ENCODE assay signal across 8 cellular contexts in genomic region chr7:134513169-134513752, GRCh38. TPM values are rescaled to one million over a fixed set of nuclear protein-coding genes. Genes with fewer than 3 reads are reported as not detected.
DNase-seq lines count a peak whose midpoint lies in the region; ATAC-seq, FAIRE-seq and TF ChIP-seq lines count a peak whose summit lies in the region.

No MANE protein-coding gene starts in this region.

- H2AFZ ChIP-seq in GM12878 (ENCODE audit: control insufficient read depth, low read depth, low read length) = no peak overlapping the region

- POLR2A ChIA-PET in GM12878 (lab: Charles Lee) = no interaction called here

- SMC1A ChIA-PET in GM12878 (lab: Charles Lee; ENCODE audit: uncharacterized antibody, unreplicated experiment) = interaction anchor here (1.3 to 6.7 kb wide), 4 partner anchors 34 to 93 kb away, joined by 3 to 75 read pairs (median 6); partner anchors contain the start of gene AKR1B15

- FAIRE-seq in RCC 7860 (lab: Jason Lieb, UNC) (peak; percentile 69), GM12878 (lab: Jason Lieb, UNC) (peak; percentile 13)

- no peaks in the 10 kb centered on the region for H3K36me3 ChIP-seq in GM12878 (ENCODE audit: control insufficient read depth in 2 of 2, insufficient read depth in 2 of 2, low read length in 1 of 2)
- no peaks in the 10 kb centered on the region for H3K36me3 ChIP-seq in iPS DF 6.9 (ENCODE audit: control insufficient read depth, insufficient read depth, low read length)

- peak; percentile 57 to 78 (median 69) for TF ChIP-seq CTCF in GM12878 (IDR thresholded peaks at IDR 0.05 in 2 of 3, conservative IDR thresholded peaks at IDR 0.05 in 1 of 3; ENCODE audit: control insufficient read depth in 2 of 3, extremely low read depth in 1 of 3, insufficient read depth in 1 of 3, low read depth in 3 of 3, low read length in 3 of 3)

- CTCF ChIA-PET in GM12878 (lab: Yijun Ruan, JAX) = interaction anchor here (1.1 to 7.5 kb wide), 16 partner anchors 11 to 276 kb away, joined by 3 to 129 read pairs (median 6); partner anchors contain the start of genes AKR1B1 and AKR1B15

- H3K9ac ChIP-seq in GM12878 (ENCODE audit: control insufficient read depth, insufficient read depth, low read length) = no peak overlapping the region

- H3K4me3 ChIP-seq in GM12878 = no peak overlapping the region
- H3K4me3 ChIP-seq in iPS DF 6.9 (ENCODE audit: low read length) = no peak overlapping the region

- in situ Hi-C loops in GM12878 (cut with MboI) = loop anchor here (5.0 kb wide), 2 partner anchors 81 to 89 kb away; no protein-coding TSS in a partner anchor

- H3K27me3 ChIP-seq in GM12878 (replicated peaks in 1 of 2; ENCODE audit: control insufficient read depth in 2 of 2, insufficient read depth in 2 of 2, low read length in 1 of 2) = no peaks in the 10 kb centered on the region; a peak in 1 of 4 replicates
- H3K27me3 ChIP-seq in iPS DF 6.9 (ENCODE audit: control insufficient read depth, insufficient read depth, low read length) = no peaks in the 10 kb centered on the region

- H3K79me2 ChIP-seq in GM12878 (ENCODE audit: control insufficient read depth, insufficient read depth, low read length) = no peaks in the 10 kb centered on the region

- no peak overlapping the region for H3K4me2 ChIP-seq in GM12878 (ENCODE audit: control insufficient read depth, insufficient read depth)

- no peak for TF ChIP-seq EP300 in GM12878 (IDR thresholded peaks at IDR 0.05; ENCODE audit: borderline replicate concordance in 1 of 2, control insufficient read depth in 1 of 2, low read depth in 2 of 2, low read length in 2 of 2)

- ATAC-seq in HG03378 (IDR thresholded peaks at IDR 0.05; ENCODE audit: unreplicated experiment) = peak; percentile 46
- peak; percentile 91 for ATAC-seq in GM12878

- TF ChIP-seq RAD21 in GM12878 (IDR thresholded peaks at IDR 0.05; ENCODE audit: insufficient read depth, low read depth, low read length) = peak; percentile 84

- RAD21 ChIA-PET in GM12878 (lab: Charles Lee; ENCODE audit: unreplicated experiment) = interaction anchor here (1.6 to 3.7 kb wide), 3 partner anchors 80 to 95 kb away, joined by 10 to 23 read pairs (median 19); no protein-coding TSS in a partner anchor

- H3K27ac ChIP-seq in GM12878 (ENCODE audit: control insufficient read depth, insufficient read depth) (no peak overlapping the region), iPS DF 6.9 (ENCODE audit: low read length) (no peak overlapping the region)

- TF ChIP-seq POLR2A in GM12878 (IDR thresholded peaks at IDR 0.05; ENCODE audit: low read depth, low read length) = no peak

- H3K9me3 ChIP-seq in GM12878 (replicated peaks; ENCODE audit: control insufficient read depth, insufficient read depth, low read length) = no peaks in the 10 kb centered on the region
- H3K9me3 ChIP-seq in iPS DF 6.9 (ENCODE audit: control insufficient read depth, insufficient read depth, low read length) = no peaks in the 10 kb centered on the region

- BruUV-seq in GM12878 (replicated peaks; lab: Mats Ljungman, UMichigan) = no TSS peak

- H4K20me1 ChIP-seq in GM12878 (ENCODE audit: control insufficient read depth, insufficient read depth) = no peaks in the 10 kb centered on the region

- intact Hi-C loops in GM12878 (cut with micrococcal nuclease; ENCODE audit: unreplicated experiment) = loop anchor here (1.0 to 10.0 kb wide), 3 partner anchors 34 to 432 kb away; partner anchors contain the start of gene AKR1B15

- peak; percentile 45 for DNase-seq in SIG-M5 treated with dmso at 0.1 percent for 504 hours (lab: John Stamatoyannopoulos, UW; ENCODE audit: unreplicated experiment)
- DNase-seq in SIG-M5 (lab: John Stamatoyannopoulos, UW) = no peak
- peak; percentile 53 for DNase-seq in RCC 7860 (ENCODE audit: low spot score)
- peak; percentile 8 for DNase-seq in GM12878 (ENCODE audit: low read depth, low spot score)
- peak; percentile 27 for DNase-seq in iPS DF 6.9 (ENCODE audit: low read depth, low spot score)
- peak; percentile 19 to 30 for DNase-seq in stimulated activated CD4-positive, alpha-beta T cell treated with anti-CD3 and anti-CD28 coated beads, Interleukin-2, amount 100 ng/mL, for 48 hours
- no peak for DNase-seq in effector CD4-positive, alpha-beta T cell

- H3K4me1 ChIP-seq in GM12878 (ENCODE audit: control insufficient read depth, insufficient read depth, low read length) (no peaks in the 10 kb centered on the region), iPS DF 6.9 (ENCODE audit: control insufficient read depth, insufficient read depth, low read length) (no peaks in the 10 kb centered on the region)

- 31% methylated on average over 9 of the region's 9 CpGs for WGBS in GM12878 (ENCODE audit: insufficient coverage, insufficient replicate concordance, low lambda C conversion rate, missing lambda C conversion rate)
- WGBS in iPS DF 6.9 (ENCODE audit: insufficient coverage, insufficient read length) = no CpG with 5 or more reads among the region's 9 CpGs

TF ChIP-seq in GM12878, 131 proteins besides CTCF, POLR2A, EP300 and RAD21:
- peak; percentile 95 for TF ChIP-seq SMC3 (IDR thresholded peaks at IDR 0.05; ENCODE audit: borderline replicate concordance, low read length)
- TF ChIP-seq ASH2L (IDR thresholded peaks at IDR 0.05; ENCODE audit: borderline replicate concordance, low read depth) = no peak

RNA-seq across cellular contexts. Expression of gene AKR1B10, which starts 14.1 kb away (rescaled TPM):
- not detected in 2 replicates for total RNA-seq in GM12878 (2013; cell fraction: nucleolus; rRNA removed)
- not detected in 2 replicates for total RNA-seq in GM12878 (2014; rRNA removed)
- total RNA-seq in GM12878 (2014; rRNA removed; fragmentation: Illumina TruSeq; extraction: Trizol) = not detected in 2 replicates
- 0.48 TPM in 1 of 2 replicates, not detected in the other for total RNA-seq in GM12878 (2021)
- polyA plus RNA-seq in GM12878 (2011; ENCODE audit: low read depth) = not detected
- polyA plus RNA-seq in GM12878 (2011; rRNA removed) = not detected in 2 replicates
- polyA plus RNA-seq in GM12878 (2011; cell fraction: cytosol; rRNA removed) = not detected in 2 replicates
- not detected in 2 replicates for polyA plus RNA-seq in GM12878 (2011; cell fraction: nucleus; rRNA removed)
- not detected in 2 replicates for polyA plus RNA-seq in GM12878 (2012)
- not detected in 2 replicates for polyA plus RNA-seq in GM12878 (2014; fragmentation: Illumina TruSeq; extraction: Trizol)
- not detected for polyA plus RNA-seq in GM12878 (2014; fragmentation: Nextera tagmentation; extraction: Ambion mirVana)
- polyA plus RNA-seq in GM12878 (2014; rRNA removed) = not detected in 2 replicates
- not detected for polyA plus RNA-seq in GM12878 (2016; fragmentation: Nextera tagmentation; extraction: Ambion mirVana)
- not detected in 2 replicates for polyA minus RNA-seq in GM12878 (2011; rRNA and poly(A)+ RNA removed)
- polyA minus RNA-seq in GM12878 (2011; cell fraction: cytosol; rRNA and poly(A)+ RNA removed) = not detected in 2 replicates
- polyA minus RNA-seq in GM12878 (2011; cell fraction: nucleus; rRNA and poly(A)+ RNA removed) = not detected in 2 replicates

RNA-seq across cellular contexts. Expression of gene AKR1B15, which starts 35.6 kb away (rescaled TPM):
- not detected in 2 replicates for total RNA-seq in GM12878 (2013; cell fraction: nucleolus; rRNA removed)
- total RNA-seq in GM12878 (2014; rRNA removed) (not detected in 2 replicates), GM12878 (2014; rRNA removed; fragmentation: Illumina TruSeq; extraction: Trizol) (not detected in 2 replicates), GM12878 (2021) (not detected in 2 replicates)
- polyA plus RNA-seq in GM12878 (2011; ENCODE audit: low read depth) = not detected
- polyA plus RNA-seq in GM12878 (2011; rRNA removed) (0.09 TPM in 1 of 2 replicates, not detected in the other), GM12878 (2014; fragmentation: Illumina TruSeq; extraction: Trizol) (not detected in 2 replicates), GM12878 (2014; fragmentation: Nextera tagmentation; extraction: Ambion mirVana) (not detected), GM12878 (2014; rRNA removed) (0.06 TPM in 1 of 2 replicates, not detected in the other), GM12878 (2016; fragmentation: Nextera tagmentation; extraction: Ambion mirVana) (not detected)
- 0.04 TPM in 1 of 2 replicates, not detected in the other for polyA plus RNA-seq in GM12878 (2011; cell fraction: cytosol; rRNA removed)
- polyA plus RNA-seq in GM12878 (2011; cell fraction: nucleus; rRNA removed) = 0.04 TPM in 1 of 2 replicates, not detected in the other
- polyA plus RNA-seq in GM12878 (2012) = not detected in 2 replicates
- polyA minus RNA-seq in GM12878 (2011; rRNA and poly(A)+ RNA removed) = not detected in 2 replicates
- not detected in 2 replicates for polyA minus RNA-seq in GM12878 (2011; cell fraction: cytosol; rRNA and poly(A)+ RNA removed)
- not detected in 2 replicates for polyA minus RNA-seq in GM12878 (2011; cell fraction: nucleus; rRNA and poly(A)+ RNA removed)

RNA-seq across cellular contexts. Expression of gene AKR1B1, which starts 54.4 kb away (rescaled TPM):
- total RNA-seq in GM12878 (2013; cell fraction: nucleolus; rRNA removed) = 30.5 and 34.3 TPM in 2 replicates
- 34.6 and 40.4 TPM in 2 replicates for total RNA-seq in GM12878 (2014; rRNA removed)
- 102 and 103 TPM in 2 replicates for total RNA-seq in GM12878 (2014; rRNA removed; fragmentation: Illumina TruSeq; extraction: Trizol)
- 113 and 118 TPM in 2 replicates for total RNA-seq in GM12878 (2021)
- polyA plus RNA-seq in GM12878 (2011; ENCODE audit: low read depth) = 65.1 TPM
- polyA plus RNA-seq in GM12878 (2011; rRNA removed) = 209 and 252 TPM in 2 replicates
- polyA plus RNA-seq in GM12878 (2011; cell fraction: cytosol; rRNA removed) = 281 and 331 TPM in 2 replicates
- polyA plus RNA-seq in GM12878 (2011; cell fraction: nucleus; rRNA removed) = 199 and 201 TPM in 2 replicates
- polyA plus RNA-seq in GM12878 (2012) = 80.5 and 87.1 TPM in 2 replicates
- polyA plus RNA-seq in GM12878 (2014; fragmentation: Illumina TruSeq; extraction: Trizol) = 109 and 147 TPM in 2 replicates
- polyA plus RNA-seq in GM12878 (2014; fragmentation: Nextera tagmentation; extraction: Ambion mirVana) = 100 to 1,000 TPM; 165 to 180 TPM
- polyA plus RNA-seq in GM12878 (2014; rRNA removed) = 141 and 144 TPM in 2 replicates
- polyA plus RNA-seq in GM12878 (2016; fragmentation: Nextera tagmentation; extraction: Ambion mirVana) = 100 to 1,000 TPM; 194 to 213 TPM
- polyA minus RNA-seq in GM12878 (2011; rRNA and poly(A)+ RNA removed) = 112 and 145 TPM in 2 replicates
- polyA minus RNA-seq in GM12878 (2011; cell fraction: cytosol; rRNA and poly(A)+ RNA removed) = 37.7 and 46.6 TPM in 2 replicates
- 27.9 and 47.8 TPM in 2 replicates for polyA minus RNA-seq in GM12878 (2011; cell fraction: nucleus; rRNA and poly(A)+ RNA removed)

Comparison
In these comparisons a context has a peak if more than half of its experiments do, and no peak if none do; other contexts are left out.
1. DNase-seq: peak in SIG-M5 treated with dmso at 0.1 percent for 504 hours (single experiment), RCC 7860 (single experiment), GM12878 (single experiment), iPS DF 6.9 (single experiment) and stimulated activated CD4-positive, alpha-beta T cell treated with anti-CD3 and anti-CD28 coated beads, Interleukin-2, amount 100 ng/mL, for 48 hours (2 of 2); none in SIG-M5 (single experiment) and effector CD4-positive, alpha-beta T cell (single experiment).